20 cellular contexts compared by ENCODE assay signal in genomic region chr10:117980216-117980615, GRCh38.
DNase-seq lines count a peak whose midpoint lies in the region; ATAC-seq, FAIRE-seq and TF ChIP-seq lines count a peak whose summit lies in the region.
"Had no signal": no experiment of that assay in that cellular context is flagged by ENCODE, and none has a peak within 500 bp of the region (broad histone marks: within the 10 kb centered on the region; RNA-seq: fewer than 3 reads in every experiment).

No MANE protein-coding gene starts in this region.

- no peak overlapping the region for H3K9ac ChIP-seq in astrocyte (ENCODE audit: low read length)
- H3K9ac ChIP-seq: neural progenitor cell had no signal

- H3K4me3 Mint-ChIP-seq in astrocyte (ENCODE audit: unreplicated experiment), result no peak overlapping the region
- H3K4me3 Mint-ChIP-seq: GM23338, neural progenitor cell had no signal

- 35 to 53% methylated on average over 2 of the region's 2 CpGs for WGBS in esophagus squamous epithelium, 2 donors

- no peaks in the 10 kb centered on the region for H3K27me3 Mint-ChIP-seq in astrocyte (ENCODE audit: low read depth, unreplicated experiment)

- no peak for TF ChIP-seq POLR2A in esophagus squamous epithelium (IDR thresholded peaks at IDR 0.05)

- peak; percentile 60 for FAIRE-seq in astrocyte (lab: Jason Lieb, UNC)
- FAIRE-seq: GM12892, GM19239 had no signal

- H3K9me3 Mint-ChIP-seq in astrocyte (ENCODE audit: unreplicated experiment), result peaks cover 3% of the 10 kb centered on the region
- H3K9me3 Mint-ChIP-seq: GM23338 had no signal

- DNase-seq in HS-5 (ENCODE audit: low read depth) (peak; percentile 69), astrocyte (ENCODE audit: low read depth) (peak; percentile 81), foreskin keratinocyte (peak; percentile 84 to 92), BE2C (no peak), esophagus squamous epithelium (lab: John Stamatoyannopoulos, UW) (no peak)
- no peak for DNase-seq in activated T-cell treated with anti-CD3 and anti-CD28 coated beads, Interleukin-2, amount 50 U/mL, for 1 hour
- DNase-seq: activated CD4-positive, alpha-beta T cell treated with anti-CD3 and anti-CD28 coated beads for 48 hours; body of pancreas; DMS53; NCI-H345; OCI-M1; T-helper 2 cell; testis had no signal

- no peaks in the 10 kb centered on the region for H4K20me1 ChIP-seq in astrocyte (ENCODE audit: insufficient read depth, low read length)

- peak overlapping the region; percentile 40 for H3K27ac ChIP-seq in ACC112 (ENCODE audit: low read depth, low read length)
- peak overlapping the region; percentile 73 for H3K27ac ChIP-seq in astrocyte (ENCODE audit: low read depth, low read length)
- H3K27ac ChIP-seq in foreskin keratinocyte, result peak overlapping the region; percentile 15
- H3K27ac ChIP-seq in esophagus squamous epithelium, result no peak overlapping the region
- H3K27ac ChIP-seq: body of pancreas, HL-60, neural progenitor cell, testis had no signal

- intact Hi-C loops in esophagus squamous epithelium (cut with DNase I), result no loop called here

- H3K4me1 Mint-ChIP-seq in astrocyte (ENCODE audit: low read depth, unreplicated experiment), result no peaks in the 10 kb centered on the region
- H3K4me1 Mint-ChIP-seq: neural progenitor cell had no signal

- H3K9me3 ChIP-seq in astrocyte (ENCODE audit: insufficient read depth, low read depth, low read length) (no peaks in the 10 kb centered on the region), BE2C (no peaks in the 10 kb centered on the region), esophagus squamous epithelium (no peaks in the 10 kb centered on the region)
- H3K9me3 ChIP-seq: body of pancreas, testis had no signal

- TF ChIP-seq CTCF in astrocyte (IDR thresholded peaks at IDR 0.05; ENCODE audit: insufficient read depth, low read depth, low read length) (no peak), foreskin keratinocyte (conservative IDR thresholded peaks at IDR 0.05) (no peak), BE2C (IDR thresholded peaks at IDR 0.05; ENCODE audit: low read depth, low read length) (no peak), esophagus squamous epithelium (IDR thresholded peaks at IDR 0.05) (no peak)

- no peaks in the 10 kb centered on the region; the same call in 1 of the 2 replicates for H3K27me3 ChIP-seq in ACC112 (ENCODE audit: insufficient read depth, low read length)
- no peaks in the 10 kb centered on the region for H3K27me3 ChIP-seq in astrocyte (ENCODE audit: insufficient read depth, low read length)
- H3K27me3 ChIP-seq in foreskin keratinocyte, result no peaks in the 10 kb centered on the region
- H3K27me3 ChIP-seq in BE2C, result peaks cover 3% of the 10 kb centered on the region; the same call in 1 of the 2 replicates
- H3K27me3 ChIP-seq in esophagus squamous epithelium, result no peaks in the 10 kb centered on the region
- H3K27me3 ChIP-seq: body of pancreas, neural progenitor cell, testis had no signal

- H3K4me1 ChIP-seq in ACC112 (ENCODE audit: control insufficient read depth, insufficient read depth, low read length, unreplicated experiment) (peaks cover 5% of the 10 kb centered on the region), astrocyte (ENCODE audit: insufficient read depth, low read length) (peaks cover 10% of the 10 kb centered on the region), foreskin keratinocyte (peaks cover 21% of the 10 kb centered on the region), BE2C (no peaks in the 10 kb centered on the region), esophagus squamous epithelium (no peaks in the 10 kb centered on the region)
- H3K4me1 ChIP-seq: body of pancreas, neural progenitor cell, testis had no signal

- H3K79me2 ChIP-seq in ACC112 (ENCODE audit: control insufficient read depth, insufficient read depth, low read length, unreplicated experiment) (no peaks in the 10 kb centered on the region), astrocyte (ENCODE audit: insufficient read depth, low read length) (no peaks in the 10 kb centered on the region)

- no peaks in the 10 kb centered on the region for H3K36me3 Mint-ChIP-seq in astrocyte (ENCODE audit: low read depth, unreplicated experiment)
- H3K36me3 Mint-ChIP-seq: neural progenitor cell had no signal

- H3K4me3 ChIP-seq in ACC112 (ENCODE audit: low read depth, low read length) (no peak overlapping the region), astrocyte (ENCODE audit: insufficient read depth, low read depth, low read length) (no peak overlapping the region), BE2C (ENCODE audit: low read depth, low read length) (no peak overlapping the region), esophagus squamous epithelium (no peak overlapping the region)
- H3K4me3 ChIP-seq: body of pancreas, GM23338, neural progenitor cell, testis had no signal

- peak; percentile 100 for ATAC-seq in foreskin keratinocyte
- ATAC-seq in GM21737 (IDR thresholded peaks at IDR 0.05; ENCODE audit: unreplicated experiment), result no peak
- ATAC-seq: body of pancreas, GM23338 had no signal

- H2AFZ ChIP-seq in ACC112 (ENCODE audit: low read length, unreplicated experiment), result no peak overlapping the region
- H2AFZ ChIP-seq in astrocyte (ENCODE audit: low read depth, low read length), result no peak overlapping the region
- H2AFZ ChIP-seq: GM23338, neural progenitor cell had no signal

- H3K4me2 ChIP-seq in astrocyte (ENCODE audit: low read length), result peak overlapping the region; percentile 42
- H3K4me2 ChIP-seq: GM23338, neural progenitor cell had no signal

- H3K36me3 ChIP-seq in ACC112 (ENCODE audit: insufficient read depth, low read length) (no peaks in the 10 kb centered on the region), astrocyte (ENCODE audit: insufficient read depth, low read length) (no peaks in the 10 kb centered on the region), BE2C (no peaks in the 10 kb centered on the region), esophagus squamous epithelium (no peaks in the 10 kb centered on the region)
- H3K36me3 ChIP-seq: neural progenitor cell had no signal

- no peak overlapping the region for H3K27ac Mint-ChIP-seq in astrocyte (ENCODE audit: unreplicated experiment)
- H3K27ac Mint-ChIP-seq: GM23338, neural progenitor cell had no signal

Comparison
In these comparisons a context has a peak if more than half of its experiments do, and no peak if none do; other contexts are left out.
1. H3K27ac ChIP-seq: peak in ACC112 (single experiment), astrocyte (single experiment) and foreskin keratinocyte (single experiment); none in esophagus squamous epithelium (0 of 4).
2. DNase-seq: peak in HS-5 (single experiment), astrocyte (single experiment) and foreskin keratinocyte (2 of 2); none in BE2C (single experiment), activated T-cell treated with anti-CD3 and anti-CD28 coated beads, Interleukin-2, amount 50 U/mL, for 1 hour (single experiment) and esophagus squamous epithelium (single experiment).